In the genomic region with DNA sequence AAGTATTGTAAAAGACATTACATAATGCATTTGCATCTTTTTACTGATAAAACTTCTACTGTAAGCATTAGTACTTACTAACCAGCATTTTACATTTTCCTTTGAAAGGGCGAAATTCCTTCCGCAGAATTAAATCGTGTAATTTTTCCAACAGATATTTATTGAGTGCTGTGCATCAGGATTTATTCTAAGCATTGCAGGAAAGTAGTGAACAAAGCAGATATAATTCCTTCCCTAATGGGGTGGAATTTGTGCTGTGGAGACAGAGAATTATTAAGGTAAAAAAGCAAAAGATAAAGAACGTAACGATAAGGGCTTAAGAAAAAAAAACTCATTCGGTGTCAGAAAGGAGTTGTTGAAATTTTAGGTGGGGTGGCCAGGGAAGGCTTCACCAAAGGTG, we compare ENCODE assay signal across 2 cellular contexts.
TF ChIP-seq lines count a peak whose summit lies in the region.

No MANE protein-coding gene starts in this region.

TF ChIP-seq in SK-N-SH, 30 proteins besides CTCF, POLR2A, EP300 and RAD21 (continued from another document):
- TF ChIP-seq ELF1 (IDR thresholded peaks at IDR 0.05) (no peak), SMC3 (IDR thresholded peaks at IDR 0.05; ENCODE audit: low read depth, low read length) (no peak)

TF ChIP-seq in SK-N-SH treated with all-trans-retinoic acid at 6 μM for 48 hours, 23 proteins besides CTCF, POLR2A, EP300 and RAD21 (continued from another document):
- TF ChIP-seq, protein P1, sequence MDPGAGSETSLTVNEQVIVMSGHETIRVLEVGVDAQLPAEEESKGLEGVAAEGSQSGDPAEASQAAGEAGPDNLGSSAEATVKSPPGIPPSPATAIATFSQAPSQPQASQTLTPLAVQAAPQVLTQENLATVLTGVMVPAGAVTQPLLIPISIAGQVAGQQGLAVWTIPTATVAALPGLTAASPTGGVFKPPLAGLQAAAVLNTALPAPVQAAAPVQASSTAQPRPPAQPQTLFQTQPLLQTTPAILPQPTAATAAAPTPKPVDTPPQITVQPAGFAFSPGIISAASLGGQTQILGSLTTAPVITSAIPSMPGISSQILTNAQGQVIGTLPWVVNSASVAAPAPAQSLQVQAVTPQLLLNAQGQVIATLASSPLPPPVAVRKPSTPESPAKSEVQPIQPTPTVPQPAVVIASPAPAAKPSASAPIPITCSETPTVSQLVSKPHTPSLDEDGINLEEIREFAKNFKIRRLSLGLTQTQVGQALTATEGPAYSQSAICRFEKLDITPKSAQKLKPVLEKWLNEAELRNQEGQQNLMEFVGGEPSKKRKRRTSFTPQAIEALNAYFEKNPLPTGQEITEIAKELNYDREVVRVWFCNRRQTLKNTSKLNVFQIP (CRISPR knock-in tag; IDR thresholded peaks at IDR 0.05; ENCODE audit: borderline replicate concordance, low read depth) = no peak
- TF ChIP-seq, protein P2, sequence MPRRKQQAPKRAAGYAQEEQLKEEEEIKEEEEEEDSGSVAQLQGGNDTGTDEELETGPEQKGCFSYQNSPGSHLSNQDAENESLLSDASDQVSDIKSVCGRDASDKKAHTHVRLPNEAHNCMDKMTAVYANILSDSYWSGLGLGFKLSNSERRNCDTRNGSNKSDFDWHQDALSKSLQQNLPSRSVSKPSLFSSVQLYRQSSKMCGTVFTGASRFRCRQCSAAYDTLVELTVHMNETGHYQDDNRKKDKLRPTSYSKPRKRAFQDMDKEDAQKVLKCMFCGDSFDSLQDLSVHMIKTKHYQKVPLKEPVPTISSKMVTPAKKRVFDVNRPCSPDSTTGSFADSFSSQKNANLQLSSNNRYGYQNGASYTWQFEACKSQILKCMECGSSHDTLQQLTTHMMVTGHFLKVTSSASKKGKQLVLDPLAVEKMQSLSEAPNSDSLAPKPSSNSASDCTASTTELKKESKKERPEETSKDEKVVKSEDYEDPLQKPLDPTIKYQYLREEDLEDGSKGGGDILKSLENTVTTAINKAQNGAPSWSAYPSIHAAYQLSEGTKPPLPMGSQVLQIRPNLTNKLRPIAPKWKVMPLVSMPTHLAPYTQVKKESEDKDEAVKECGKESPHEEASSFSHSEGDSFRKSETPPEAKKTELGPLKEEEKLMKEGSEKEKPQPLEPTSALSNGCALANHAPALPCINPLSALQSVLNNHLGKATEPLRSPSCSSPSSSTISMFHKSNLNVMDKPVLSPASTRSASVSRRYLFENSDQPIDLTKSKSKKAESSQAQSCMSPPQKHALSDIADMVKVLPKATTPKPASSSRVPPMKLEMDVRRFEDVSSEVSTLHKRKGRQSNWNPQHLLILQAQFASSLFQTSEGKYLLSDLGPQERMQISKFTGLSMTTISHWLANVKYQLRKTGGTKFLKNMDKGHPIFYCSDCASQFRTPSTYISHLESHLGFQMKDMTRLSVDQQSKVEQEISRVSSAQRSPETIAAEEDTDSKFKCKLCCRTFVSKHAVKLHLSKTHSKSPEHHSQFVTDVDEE (CRISPR knock-in tag; IDR thresholded peaks at IDR 0.05) = no peak
- TF ChIP-seq ZNF8 (CRISPR knock-in tag; IDR thresholded peaks at IDR 0.05) = no peak
- TF ChIP-seq ISL1 (CRISPR knock-in tag; IDR thresholded peaks at IDR 0.05) = no peak
- TF ChIP-seq ESRRG (CRISPR knock-in tag; IDR thresholded peaks at IDR 0.05) = no peak
- TF ChIP-seq ZC3H10 (CRISPR knock-in tag; IDR thresholded peaks at IDR 0.05) = no peak
- TF ChIP-seq OSR1 (CRISPR knock-in tag; IDR thresholded peaks at IDR 0.05) = no peak
- no peak for TF ChIP-seq ARNTL (CRISPR knock-in tag; IDR thresholded peaks at IDR 0.05; ENCODE audit: borderline replicate concordance, low read depth)
- TF ChIP-seq ZNF70 (CRISPR knock-in tag; IDR thresholded peaks at IDR 0.05) = no peak
- TF ChIP-seq ZFP30 (CRISPR knock-in tag; IDR thresholded peaks at IDR 0.05) = no peak
